Comparison of ENCODE assay signal across 13 cellular contexts in genomic region chr6:158142789-158143188, GRCh38. TPM values are rescaled to one million over a fixed set of nuclear protein-coding genes. Genes with fewer than 3 reads are reported as not detected.
DNase-seq lines count a peak whose midpoint lies in the region; ATAC-seq and TF ChIP-seq lines count a peak whose summit lies in the region.
"Had no signal": no experiment of that assay in that cellular context is flagged by ENCODE, and none has a peak within 500 bp of the region (broad histone marks: within the 10 kb centered on the region; RNA-seq: fewer than 3 reads in every experiment).

No MANE protein-coding gene starts in this region.

- no peak overlapping the region for H3K4me3 ChIP-seq in fibroblast of lung (replicated peaks in 1 of 4; ENCODE audit: control extremely low read depth in 1 of 4, insufficient read depth in 1 of 4, low read depth in 3 of 4, low read length in 4 of 4)
- H3K4me3 ChIP-seq: left ventricle myocardium inferior had no signal

- no peaks in the 10 kb centered on the region for H3K9me3 ChIP-seq in fibroblast of lung (ENCODE audit: control insufficient read depth, insufficient read depth, low read depth, low read length)
- H3K9me3 ChIP-seq: left ventricle myocardium inferior had no signal

- intact Hi-C loops in Right ventricle myocardium superior (cut with DNase I): no loop called here

- ATAC-seq in omental fat pad (ENCODE audit: low FRiP score) (peak; percentile 57), GM21786 (IDR thresholded peaks at IDR 0.05; ENCODE audit: unreplicated experiment) (no peak), Right ventricle myocardium superior (ENCODE audit: poor library complexity) (no peak), GM19455 (IDR thresholded peaks at IDR 0.05; ENCODE audit: unreplicated experiment) (no peak)

- H3K4me2 ChIP-seq in fibroblast of lung (ENCODE audit: extremely low read depth, insufficient read depth, low read length): no peak overlapping the region

- no peak overlapping the region for H3K27ac ChIP-seq in fibroblast of lung (ENCODE audit: insufficient read depth, low read length)
- H3K27ac ChIP-seq: HL-60, left ventricle myocardium inferior had no signal

- H3K9ac ChIP-seq in fibroblast of lung (ENCODE audit: insufficient read depth, low read length): no peak overlapping the region

- no peaks in the 10 kb centered on the region for H3K4me1 ChIP-seq in fibroblast of lung (ENCODE audit: control insufficient read depth, extremely low read depth, insufficient read depth, low read length)
- H3K4me1 ChIP-seq: left ventricle myocardium inferior had no signal

- TF ChIP-seq CTCF in fibroblast of lung (conservative IDR thresholded peaks at IDR 0.05 in 1 of 2, IDR thresholded peaks at IDR 0.05 in 1 of 2; ENCODE audit: low read depth in 1 of 2, low read length in 2 of 2) (no peak), omental fat pad (IDR thresholded peaks at IDR 0.05) (no peak)

- H3K79me2 ChIP-seq in fibroblast of lung (ENCODE audit: control insufficient read depth, insufficient read depth, low read length): no peaks in the 10 kb centered on the region

- H2AFZ ChIP-seq in fibroblast of lung (ENCODE audit: low read length): no peak overlapping the region

- H4K20me1 ChIP-seq in fibroblast of lung (ENCODE audit: control insufficient read depth, extremely low read depth, insufficient read depth, low read length): no peaks in the 10 kb centered on the region

- DNase-seq in Daoy (ENCODE audit: low read depth) (peak; percentile 35), RPMI7951 (ENCODE audit: low read depth) (peak; percentile 13), fibroblast of lung (ENCODE audit: low read depth in 2 of 2) (peak; percentile 59 to 79), omental fat pad (ENCODE audit: low spot score) (no peak), Right ventricle myocardium superior (no peak)
- DNase-seq in activated T-cell treated with anti-CD3 and anti-CD28 coated beads, Interleukin-2, amount 50 U/mL, for 1 hour: no peak
- DNase-seq: CD4-positive, alpha-beta memory T cell; left ventricle myocardium inferior; NCI-H1417; occipital lobe had no signal

- H3K36me3 ChIP-seq in fibroblast of lung (ENCODE audit: control insufficient read depth, insufficient read depth, low read length): peaks cover 3% of the 10 kb centered on the region

- no peaks in the 10 kb centered on the region for H3K27me3 ChIP-seq in fibroblast of lung (ENCODE audit: control insufficient read depth, insufficient read depth, low read length)

RNA-seq across cellular contexts. Expression of gene SERAC1, which starts 25.3 kb away (rescaled TPM):
- 2.5 and 3.9 TPM in 2 replicates for total RNA-seq in Daoy (2014; rRNA removed; shearing (Covaris generic))
- total RNA-seq in RPMI7951 (2014; rRNA removed; shearing (Covaris generic)): 9.0 and 10.1 TPM in 2 replicates
- total RNA-seq in fibroblast of lung (33.6 and 37.7 TPM in 2 replicates), omental fat pad (1 to 10 TPM; 5.8 to 8.8 (median 7.4) TPM), Right ventricle myocardium superior (4.5 TPM)
- 16.0 and 21.3 TPM in 2 replicates for polyA plus RNA-seq in fibroblast of lung
- 10.8 and 12.7 TPM in 2 replicates for polyA plus RNA-seq in fibroblast of lung (2012)
- 3.3 and 5.9 TPM in 2 replicates for polyA minus RNA-seq in fibroblast of lung (ENCODE audit: low replicate concordance)

RNA-seq across cellular contexts. Expression of gene GTF2H5, which starts 25.4 kb away (rescaled TPM):
- 7.4 and 7.5 TPM in 2 replicates for total RNA-seq in Daoy (2014; rRNA removed; shearing (Covaris generic))
- total RNA-seq in RPMI7951 (2014; rRNA removed; shearing (Covaris generic)): 5.6 and 7.2 TPM in 2 replicates
- total RNA-seq in fibroblast of lung (7.2 and 10.7 TPM in 2 replicates), omental fat pad (1 to 10 TPM; 2.3 to 5.6 (median 3.5) TPM), Right ventricle myocardium superior (25.6 TPM)
- 24.7 and 32.5 TPM in 2 replicates for polyA plus RNA-seq in fibroblast of lung
- 43.6 and 48.5 TPM in 2 replicates for polyA plus RNA-seq in fibroblast of lung (2012)
- polyA minus RNA-seq in fibroblast of lung (ENCODE audit: low replicate concordance): 1.2 and 1.9 TPM in 2 replicates

Comparison
In these comparisons a context has a peak if more than half of its experiments do, and no peak if none do; other contexts are left out.
1. DNase-seq: peak in Daoy (single experiment), RPMI7951 (single experiment) and fibroblast of lung (2 of 2); none in omental fat pad (single experiment), activated T-cell treated with anti-CD3 and anti-CD28 coated beads, Interleukin-2, amount 50 U/mL, for 1 hour (single experiment) and Right ventricle myocardium superior (single experiment).